17 cellular contexts compared by ENCODE assay signal in the genomic region with DNA sequence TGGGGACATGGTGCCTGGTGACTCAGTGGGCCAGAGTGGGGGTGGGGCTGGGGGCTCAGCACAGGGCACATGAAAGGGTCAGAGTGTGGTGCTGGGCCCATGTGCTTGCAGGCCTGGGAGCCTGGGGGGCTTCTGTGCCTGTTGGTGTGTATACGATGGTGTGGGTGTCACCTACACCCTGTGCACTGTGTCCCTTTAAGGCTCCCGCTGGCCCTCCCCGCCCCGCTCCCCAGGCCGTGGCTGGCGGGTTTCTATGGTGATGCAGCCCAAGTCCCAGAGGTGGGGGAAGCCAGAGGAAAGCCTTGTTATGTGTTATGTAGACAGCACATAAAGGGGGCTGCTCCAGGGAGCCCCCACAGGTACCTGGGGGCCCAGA. TPM values are rescaled to one million over a fixed set of nuclear protein-coding genes. Genes with fewer than 3 reads are reported as not detected.
DNase-seq lines count a peak whose midpoint lies in the region; ATAC-seq and TF ChIP-seq lines count a peak whose summit lies in the region.
"Had no signal": no experiment of that assay in that cellular context is flagged by ENCODE, and none has a peak within 500 bp of the region (broad histone marks: within the 10 kb centered on the region; RNA-seq: fewer than 3 reads in every experiment).

No MANE protein-coding gene starts in this region.

- no peak overlapping the region for H3K4me3 ChIP-seq in HEK293 (ENCODE audit: low read depth, low read length)
- no peak overlapping the region for H3K4me3 ChIP-seq in Panc1 (ENCODE audit: low read depth in 2 of 2, low read length in 2 of 2)

- H3K9me3 Mint-ChIP-seq in neural crest cell = peaks cover 2% of the 10 kb centered on the region
- no peaks in the 10 kb centered on the region for H3K9me3 Mint-ChIP-seq in activated CD4-positive, alpha-beta T cell treated with anti-CD3 and anti-CD28 coated beads, Interleukin-2, amount 10 ng/mL, durations not matched to agents 24 days and 14 days
- H3K9me3 Mint-ChIP-seq: CD8-positive, alpha-beta memory T cell had no signal

- no peak overlapping the region for H3K27ac Mint-ChIP-seq in neural crest cell (ENCODE audit: unreplicated experiment)
- no peak overlapping the region for H3K27ac Mint-ChIP-seq in activated CD4-positive, alpha-beta T cell treated with anti-CD3 and anti-CD28 coated beads, Interleukin-2, amount 10 ng/mL, durations not matched to agents 24 days and 14 days
- H3K27ac Mint-ChIP-seq: CD8-positive, alpha-beta memory T cell had no signal

- H3K4me1 Mint-ChIP-seq in neural crest cell = peaks cover 50% of the 10 kb centered on the region
- H3K4me1 Mint-ChIP-seq in activated CD4-positive, alpha-beta T cell treated with anti-CD3 and anti-CD28 coated beads, Interleukin-2, amount 10 ng/mL, durations not matched to agents 24 days and 14 days = peaks cover 20% of the 10 kb centered on the region

- POLR2A ChIA-PET in HEK293 (lab: Yijun Ruan, JAX) (no interaction called here), Panc1 (lab: Charles Lee) (interaction anchor here (0.6 kb wide), 1 partner anchor 280 kb away, joined by 3 read pairs; no protein-coding TSS in a partner anchor)

- in situ Hi-C loops in Panc1 (cut with HindIII; ENCODE audit: low pct_unique_long_range_greater_than_20kb, low sequenced_read_pairs) = no loop called here

- peaks cover 20% of the 10 kb centered on the region for H3K27me3 Mint-ChIP-seq in neural crest cell (ENCODE audit: low read depth)
- peaks cover 16% of the 10 kb centered on the region for H3K27me3 Mint-ChIP-seq in activated CD4-positive, alpha-beta T cell treated with anti-CD3 and anti-CD28 coated beads, Interleukin-2, amount 10 ng/mL, durations not matched to agents 24 days and 14 days

- intact Hi-C loops in Panc1 (cut with micrococcal nuclease; ENCODE audit: unreplicated experiment) = loop anchor here (10.0 kb wide), 2 partner anchors 76 to 116 kb away; a partner anchor contains a TSS
- intact Hi-C loops in activated CD4-positive, alpha-beta T cell treated with anti-CD3 and anti-CD28 coated beads, Interleukin-2, amount 10 ng/mL, durations not matched to agents 24 days and 14 days (cut with micrococcal nuclease) = no loop called here

- peak overlapping the region; percentile 71 for H3K4me3 Mint-ChIP-seq in neural crest cell
- no peak overlapping the region for H3K4me3 Mint-ChIP-seq in activated CD4-positive, alpha-beta T cell treated with anti-CD3 and anti-CD28 coated beads, Interleukin-2, amount 10 ng/mL, durations not matched to agents 24 days and 14 days
- H3K4me3 Mint-ChIP-seq: CD8-positive, alpha-beta memory T cell had no signal

- H3K4me1 ChIP-seq in HEK293 (ENCODE audit: control insufficient read depth, insufficient read depth, low read length) (no peaks in the 10 kb centered on the region), Panc1 (ENCODE audit: control insufficient read depth, insufficient read depth, low read length) (peaks cover 73% of the 10 kb centered on the region)

- no peak overlapping the region for H3K27ac ChIP-seq in HEK293 (ENCODE audit: extremely low read depth, low read depth, low read length)
- peak overlapping the region; percentile 80 for H3K27ac ChIP-seq in Panc1 (ENCODE audit: low read length)
- H3K27ac ChIP-seq: 22Rv1 had no signal

- no peak for TF ChIP-seq CTCF in HEK293 (tag by site-specific recombination; IDR thresholded peaks at IDR 0.05)
- TF ChIP-seq CTCF in Panc1 (IDR thresholded peaks at IDR 0.05) = no peak
- no peak for TF ChIP-seq CTCF in neural crest cell (conservative IDR thresholded peaks at IDR 0.05)

- BruUV-seq in Panc1 (replicated peaks; lab: Mats Ljungman, UMichigan) = no TSS peak

- no peaks in the 10 kb centered on the region for H3K36me3 ChIP-seq in HEK293 (ENCODE audit: control insufficient read depth in 2 of 2, insufficient read depth in 1 of 2, low read length in 2 of 2)
- no peaks in the 10 kb centered on the region for H3K36me3 ChIP-seq in Panc1 (ENCODE audit: control insufficient read depth, insufficient read depth, low read length)

- CTCF ChIA-PET in HEK293 (lab: Yijun Ruan, JAX) (no interaction called here), Panc1 (lab: Charles Lee) (no interaction called here)

- no peaks in the 10 kb centered on the region for H3K27me3 ChIP-seq in Panc1 (ENCODE audit: control insufficient read depth, insufficient read depth, low read length)

- no peaks in the 10 kb centered on the region for H3K9me3 ChIP-seq in HEK293 (ENCODE audit: control insufficient read depth, insufficient read depth, low read depth, low read length)
- H3K9me3 ChIP-seq in Panc1 (ENCODE audit: control insufficient read depth, insufficient read depth, low read depth, low read length) = no peaks in the 10 kb centered on the region

- peaks cover 7% of the 10 kb centered on the region for H3K36me3 Mint-ChIP-seq in neural crest cell (ENCODE audit: low read depth)
- H3K36me3 Mint-ChIP-seq in activated CD4-positive, alpha-beta T cell treated with anti-CD3 and anti-CD28 coated beads, Interleukin-2, amount 10 ng/mL, durations not matched to agents 24 days and 14 days (ENCODE audit: low read depth) = no peaks in the 10 kb centered on the region

- DNase-seq in DMS 273 (lab: John Stamatoyannopoulos, UW; ENCODE audit: unreplicated experiment) (peak; percentile 65), DMS 273 treated with DMSO at 0.1 percent for 48 hours (lab: John Stamatoyannopoulos, UW) (no peak), Panc1 (ENCODE audit: low read depth, low spot score) (no peak), neural crest cell (ENCODE audit: low read depth, low spot score) (no peak), AG08395 (ENCODE audit: low spot score) (no peak)
- no peak for DNase-seq in activated CD4-positive, alpha-beta T cell treated with anti-CD3 and anti-CD28 coated beads, Interleukin-2, amount 10 ng/mL, durations not matched to agents 24 days and 14 days
- no peak for DNase-seq in stimulated activated CD4-positive, alpha-beta T cell treated with anti-CD3 and anti-CD28 coated beads, Interleukin-4, amount 100 ng/mL, for 1 hour
- DNase-seq: CD8-positive, alpha-beta memory T cell; DND-41; MV-4-11; NCI-H1436 treated with DMSO at 0.1 percent for 48 hours; NCI-H2081 treated with DMSO at 0.1 percent for 48 hours had no signal

- peak; percentile 14 for ATAC-seq in Panc1

TF ChIP-seq in HEK293, 187 proteins besides CTCF, POLR2A, EP300 and RAD21 (continues in another document):
- TF ChIP-seq ZNF610 (tag by site-specific recombination; IDR thresholded peaks at IDR 0.05; ENCODE audit: borderline replicate concordance) (no peak), ZNF621 (tag by site-specific recombination; IDR thresholded peaks at IDR 0.05) (no peak), ZNF266 (tag by site-specific recombination; IDR thresholded peaks at IDR 0.05; ENCODE audit: low read depth) (no peak), ZNF677 (tag by site-specific recombination; IDR thresholded peaks at IDR 0.05) (no peak), ZIC2 (tag by site-specific recombination; IDR thresholded peaks at IDR 0.05) (peak; percentile 38; the same call in 1 of the 2 replicates)
- TF ChIP-seq, protein P1, sequence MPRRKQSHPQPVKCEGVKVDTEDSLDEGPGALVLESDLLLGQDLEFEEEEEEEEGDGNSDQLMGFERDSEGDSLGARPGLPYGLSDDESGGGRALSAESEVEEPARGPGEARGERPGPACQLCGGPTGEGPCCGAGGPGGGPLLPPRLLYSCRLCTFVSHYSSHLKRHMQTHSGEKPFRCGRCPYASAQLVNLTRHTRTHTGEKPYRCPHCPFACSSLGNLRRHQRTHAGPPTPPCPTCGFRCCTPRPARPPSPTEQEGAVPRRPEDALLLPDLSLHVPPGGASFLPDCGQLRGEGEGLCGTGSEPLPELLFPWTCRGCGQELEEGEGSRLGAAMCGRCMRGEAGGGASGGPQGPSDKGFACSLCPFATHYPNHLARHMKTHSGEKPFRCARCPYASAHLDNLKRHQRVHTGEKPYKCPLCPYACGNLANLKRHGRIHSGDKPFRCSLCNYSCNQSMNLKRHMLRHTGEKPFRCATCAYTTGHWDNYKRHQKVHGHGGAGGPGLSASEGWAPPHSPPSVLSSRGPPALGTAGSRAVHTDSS (tag by site-specific recombination; IDR thresholded peaks at IDR 0.05) = no peak

RNA-seq across cellular contexts. Expression of a gene that starts 5.5 kb away (rescaled TPM):
- total RNA-seq in Panc1 (2021; ENCODE audit: unreplicated experiment) = 819 TPM
- 824 TPM for polyA plus RNA-seq in Panc1 (2012; ENCODE audit: insufficient read length)
- total RNA-seq in neural crest cell = 133 and 137 TPM in 2 replicates
- total RNA-seq in activated CD4-positive, alpha-beta T cell treated with anti-CD3 and anti-CD28 coated beads, Interleukin-2, amount 10 ng/mL, durations not matched to agents 24 days and 14 days = 1.3 and 1.6 TPM in 2 replicates

RNA-seq across cellular contexts. Expression of a gene that starts 24.0 kb away (rescaled TPM):
- total RNA-seq in Panc1 (2021; ENCODE audit: unreplicated experiment) (10.6 TPM), neural crest cell (not detected in 2 replicates)
- 15.5 TPM for polyA plus RNA-seq in Panc1 (2012; ENCODE audit: insufficient read length)
- not detected in 2 replicates for total RNA-seq in activated CD4-positive, alpha-beta T cell treated with anti-CD3 and anti-CD28 coated beads, Interleukin-2, amount 10 ng/mL, durations not matched to agents 24 days and 14 days
- total RNA-seq: CD8-positive, alpha-beta memory T cell; H7 had no signal
- polyA plus RNA-seq: AG04450; BJ; CD8-positive, alpha-beta memory T cell had no signal

RNA-seq across cellular contexts. Expression of a gene that starts 45.6 kb away (rescaled TPM):
- 225 TPM for total RNA-seq in Panc1 (2021; ENCODE audit: unreplicated experiment)
- 297 TPM for polyA plus RNA-seq in Panc1 (2012; ENCODE audit: insufficient read length)
- total RNA-seq in neural crest cell = 10.2 and 10.7 TPM in 2 replicates
- total RNA-seq in activated CD4-positive, alpha-beta T cell treated with anti-CD3 and anti-CD28 coated beads, Interleukin-2, amount 10 ng/mL, durations not matched to agents 24 days and 14 days = 135 and 137 TPM in 2 replicates

RNA-seq across cellular contexts. Expression of a gene that starts 50.1 kb away (rescaled TPM):
- total RNA-seq in Panc1 (2021; ENCODE audit: unreplicated experiment) (37.2 TPM), neural crest cell (48.8 and 52.5 TPM in 2 replicates)
- 46.9 TPM for polyA plus RNA-seq in Panc1 (2012; ENCODE audit: insufficient read length)
- 0.26 and 0.58 TPM in 2 replicates for total RNA-seq in activated CD4-positive, alpha-beta T cell treated with anti-CD3 and anti-CD28 coated beads, Interleukin-2, amount 10 ng/mL, durations not matched to agents 24 days and 14 days

RNA-seq across cellular contexts. Expression of a gene that starts 54.4 kb away (rescaled TPM):
- 246 TPM for total RNA-seq in Panc1 (2021; ENCODE audit: unreplicated experiment)
- polyA plus RNA-seq in Panc1 (2012; ENCODE audit: insufficient read length) = 347 TPM
- 116 and 124 TPM in 2 replicates for total RNA-seq in neural crest cell
- total RNA-seq in activated CD4-positive, alpha-beta T cell treated with anti-CD3 and anti-CD28 coated beads, Interleukin-2, amount 10 ng/mL, durations not matched to agents 24 days and 14 days = 153 and 168 TPM in 2 replicates

Comparison
In these comparisons a context has a peak if more than half of its experiments do, and no peak if none do; other contexts are left out.
1. RNA of a gene that starts 5.5 kb away (total RNA-seq): 819 TPM in Panc1 (single experiment) and 133 to 137 TPM in neural crest cell; 1.3 to 1.6 TPM in activated CD4-positive, alpha-beta T cell treated with anti-CD3 and anti-CD28 coated beads, Interleukin-2, amount 10 ng/mL, durations not matched to agents 24 days and 14 days; every median in the first group is over 10 times any median in the second.
2. RNA of a gene that starts 24.0 kb away (total RNA-seq): 10.6 TPM in Panc1 (single experiment); not detected in neural crest cell and not detected in activated CD4-positive, alpha-beta T cell treated with anti-CD3 and anti-CD28 coated beads, Interleukin-2, amount 10 ng/mL, durations not matched to agents 24 days and 14 days; every median in the first group is over 10 times any median in the second.
3. RNA of a gene that starts 45.6 kb away (total RNA-seq): 225 TPM in Panc1 (single experiment) and 135 to 137 TPM in activated CD4-positive, alpha-beta T cell treated with anti-CD3 and anti-CD28 coated beads, Interleukin-2, amount 10 ng/mL, durations not matched to agents 24 days and 14 days; 10.2 to 10.7 TPM in neural crest cell; every median in the first group is over 10 times any median in the second.